15 cellular contexts compared by ENCODE assay signal in the genomic region with DNA sequence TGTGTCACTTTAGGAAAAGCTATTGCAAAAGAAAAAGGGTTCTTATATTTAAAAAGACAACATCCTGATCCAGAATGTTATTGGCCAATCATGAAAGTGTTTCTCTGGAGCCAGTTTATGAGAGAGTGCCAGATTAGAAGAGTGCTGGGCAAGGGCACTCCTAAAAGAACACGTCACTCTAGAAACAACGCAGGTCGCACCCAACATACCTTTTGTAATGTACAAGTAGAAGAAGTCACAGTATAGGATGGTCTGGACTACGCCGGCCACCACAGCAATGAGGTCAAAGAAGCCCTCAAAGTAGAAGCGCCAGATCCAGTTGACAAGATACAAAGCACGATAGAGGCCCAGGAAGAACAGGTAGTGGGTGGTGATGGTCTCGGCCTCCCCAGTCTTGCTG. TPM values are rescaled to one million over a fixed set of nuclear protein-coding genes. Genes with fewer than 3 reads are reported as not detected.
A peak's percentile ranks its signal among the peaks of the same experiment; 100 is the strongest.
DNase-seq lines count a peak whose midpoint lies in the region; ATAC-seq and TF ChIP-seq lines count a peak whose summit lies in the region.
"Had no signal": no experiment of that assay in that cellular context is flagged by ENCODE, and none has a peak within 500 bp of the region (broad histone marks: within the 10 kb centered on the region; RNA-seq: fewer than 3 reads in every experiment).

No MANE protein-coding gene starts in this region.

- ATAC-seq in central memory CD8-positive, alpha-beta T cell (replicated peaks; ENCODE audit: extremely low read depth, poor library complexity, severe bottlenecking) = no peak
- ATAC-seq in lower lobe of right lung (peak; percentile 53 to 80), HG03280 (IDR thresholded peaks at IDR 0.05; ENCODE audit: unreplicated experiment) (no peak)
- ATAC-seq: A549; CD8-positive, alpha-beta T cell; GM12878; HCT116 had no signal

- no peaks in the 10 kb centered on the region for H3K27me3 Mint-ChIP-seq in Caco-2 (ENCODE audit: insufficient read depth, unreplicated experiment)
- H3K27me3 Mint-ChIP-seq in central memory CD8-positive, alpha-beta T cell = no peaks in the 10 kb centered on the region

- intact Hi-C loops in Caco-2 (cut with micrococcal nuclease; ENCODE audit: unreplicated experiment) (no loop called here), lower lobe of right lung (cut with DNase I) (no loop called here)

- H3K36me3 ChIP-seq in BLaER1 (peaks cover 98% of the 10 kb centered on the region), Caco-2 (ENCODE audit: control insufficient read depth, insufficient read depth, low read length) (peaks cover 19% of the 10 kb centered on the region), lower lobe of right lung (peaks cover 98% of the 10 kb centered on the region)

- H4K20me1 ChIP-seq in BLaER1 = peaks cover 12% of the 10 kb centered on the region; the same call in 1 of the 2 replicates

- no peaks in the 10 kb centered on the region for H3K27me3 ChIP-seq in BLaER1
- no peaks in the 10 kb centered on the region for H3K27me3 ChIP-seq in Caco-2 (replicated peaks; ENCODE audit: control insufficient read depth, insufficient read depth, low read length)
- no peaks in the 10 kb centered on the region for H3K27me3 ChIP-seq in lower lobe of right lung (ENCODE audit: low read depth)
- H3K27me3 ChIP-seq: BE2C had no signal

- CTCF ChIA-PET in Caco-2 (lab: Charles Lee) = no interaction called here

- peak overlapping the region; percentile 20 for H3K27ac Mint-ChIP-seq in Caco-2 (ENCODE audit: unreplicated experiment)
- peak overlapping the region; percentile 76 for H3K27ac Mint-ChIP-seq in central memory CD8-positive, alpha-beta T cell (ENCODE audit: low read depth)
- H3K27ac Mint-ChIP-seq: CD8-positive, alpha-beta T cell had no signal

- H3K9me3 ChIP-seq in BLaER1 (peaks cover 34% of the 10 kb centered on the region), Caco-2 (peaks cover 16% of the 10 kb centered on the region), lower lobe of right lung (no peaks in the 10 kb centered on the region)
- H3K9me3 ChIP-seq: BE2C had no signal

- H3K9ac ChIP-seq in BLaER1 = no peak overlapping the region
- H3K9ac ChIP-seq: GM23248 had no signal

- TF ChIP-seq CTCF in Caco-2 (IDR thresholded peaks at IDR 0.05; ENCODE audit: insufficient read depth in 1 of 2, low read depth in 1 of 2, low read length in 1 of 2, severe bottlenecking in 1 of 2, unreplicated experiment in 1 of 2) = no peak
- no peak for TF ChIP-seq CTCF in lower lobe of right lung (IDR thresholded peaks at IDR 0.05)

- no peaks in the 10 kb centered on the region for H3K4me1 Mint-ChIP-seq in Caco-2 (ENCODE audit: low read depth, unreplicated experiment)
- no peaks in the 10 kb centered on the region for H3K4me1 Mint-ChIP-seq in central memory CD8-positive, alpha-beta T cell
- H3K4me1 Mint-ChIP-seq: CD14-positive monocyte had no signal

- H3K4me1 ChIP-seq in BLaER1 (peaks cover 26% of the 10 kb centered on the region), Caco-2 (no peaks in the 10 kb centered on the region), lower lobe of right lung (no peaks in the 10 kb centered on the region)
- H3K4me1 ChIP-seq: A549, BE2C had no signal

- H3K4me2 ChIP-seq in BLaER1 = peak overlapping the region; percentile 50
- H3K4me2 ChIP-seq: A549 had no signal

- H3K4me3 Mint-ChIP-seq in Caco-2 (ENCODE audit: unreplicated experiment) = no peak overlapping the region
- H3K4me3 Mint-ChIP-seq in central memory CD8-positive, alpha-beta T cell = no peak overlapping the region
- H3K4me3 Mint-ChIP-seq: CD14-positive monocyte; CD8-positive, alpha-beta T cell had no signal

- BruUV-seq in Caco-2 (replicated peaks; lab: Mats Ljungman, UMichigan) = no TSS peak

- DNase-seq in Caco-2 (no peak), lower lobe of right lung (no peak), NCI-H2227 (lab: John Stamatoyannopoulos, UW; ENCODE audit: unreplicated experiment) (no peak)
- DNase-seq in central memory CD8-positive, alpha-beta T cell (ENCODE audit: low spot score in 2 of 2) = no peak
- DNase-seq: BE2C; CD8-positive, alpha-beta T cell; DMS 273 treated with DMSO at 0.1 percent for 48 hours; DMS79; GM23248 had no signal

- H3K27ac ChIP-seq in BLaER1 (0 out of 2 replicates have a peak overlapping the region, but pooled peaks have one; percentile 1), lower lobe of right lung (peak overlapping the region; percentile 20)
- H3K27ac ChIP-seq: A549, GM23248 had no signal

- peaks cover 100% of the 10 kb centered on the region for H3K36me3 Mint-ChIP-seq in Caco-2 (ENCODE audit: insufficient read depth, unreplicated experiment)
- H3K36me3 Mint-ChIP-seq in central memory CD8-positive, alpha-beta T cell (ENCODE audit: insufficient read depth) = peaks cover 55% of the 10 kb centered on the region

- H3K4me3 ChIP-seq in BLaER1 (no peak overlapping the region), Caco-2 (ENCODE audit: low read depth, low read length) (no peak overlapping the region), lower lobe of right lung (no peak overlapping the region)
- H3K4me3 ChIP-seq: A549, GM12878, GM23248 had no signal

- H3K9me3 Mint-ChIP-seq in Caco-2 (ENCODE audit: unreplicated experiment) = peaks cover 9% of the 10 kb centered on the region
- H3K9me3 Mint-ChIP-seq in central memory CD8-positive, alpha-beta T cell = no peaks in the 10 kb centered on the region
- H3K9me3 Mint-ChIP-seq: CD8-positive, alpha-beta T cell had no signal

- POLR2A ChIA-PET in Caco-2 (lab: Charles Lee) = no interaction called here

RNA-seq across cellular contexts. Expression of a gene that starts 18.1 kb away (rescaled TPM):
- total RNA-seq in Caco-2 (2022) (263 and 274 TPM in 2 replicates), lower lobe of right lung (105 TPM)

RNA-seq across cellular contexts. Expression of a gene that starts 18.1 kb away (rescaled TPM):
- total RNA-seq in Caco-2 (2022) (25.8 and 32.6 TPM in 2 replicates), lower lobe of right lung (40.6 TPM)

Comparison
In these comparisons a context has a peak if more than half of its experiments do, and no peak if none do; other contexts are left out.
1. ATAC-seq: peak in lower lobe of right lung (2 of 2); none in central memory CD8-positive, alpha-beta T cell (single experiment) and HG03280 (single experiment).